ENCODE assay signal across 31 cellular contexts in the genomic region with DNA sequence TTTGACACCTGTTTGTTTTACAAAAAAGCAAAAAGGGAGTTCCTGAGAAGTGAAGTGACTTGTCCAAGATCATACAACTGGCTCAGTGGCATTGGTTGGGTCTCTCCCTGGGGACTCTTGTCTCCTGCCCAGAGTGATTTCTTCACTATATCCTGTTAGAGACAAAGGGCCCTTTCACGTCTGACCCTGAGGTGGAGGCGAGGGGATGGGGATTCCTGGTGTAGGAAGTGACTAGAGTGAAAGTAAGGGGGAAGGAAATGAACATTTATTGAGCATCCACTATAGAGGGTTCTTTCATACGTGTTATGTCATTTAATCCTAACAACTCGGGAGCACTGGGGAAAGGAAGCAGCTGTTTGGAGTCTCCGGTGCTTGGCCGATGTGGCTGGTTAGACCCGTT. TPM values are rescaled to one million over a fixed set of nuclear protein-coding genes. Genes with fewer than 3 reads are reported as not detected.
"Had no signal": no experiment of that assay in that cellular context is flagged by ENCODE, and none has a peak within 500 bp of the region (broad histone marks: within the 10 kb centered on the region; RNA-seq: fewer than 3 reads in every experiment).

No MANE protein-coding gene starts in this region.

- H3K4me3 Mint-ChIP-seq: activated naive CD4-positive, alpha-beta T cell treated with anti-CD3 and anti-CD28 coated beads for 36 hours; activated naive CD8-positive, alpha-beta T cell treated with anti-CD3 and anti-CD28 coated beads for 36 hours; activated T-helper 1 cell treated with anti-CD3 and anti-CD28 coated beads, Interleukin-12 subunit alpha, Interleukin-12 subunit beta, Interleukin-2, Interleukin-4 antibody, amounts not matched to agents 30 ng/mL and 10 ng/mL and 1 ng/mL, durations not matched to agents 14 hours and 24 hours and 36 hours; endodermal cell; immature natural killer cell; natural killer cell treated with Interleukin-12 subunit alpha and Interleukin-12 subunit beta and Interleukin-15 and Interleukin-18, amount 100 ng/mL, for 72 hours; stimulated activated effector memory CD8-positive, alpha-beta T cell treated with anti-CD3 and anti-CD28 coated beads, Interleukin-12 subunit alpha, Interleukin-12 subunit beta, amount 100 ng/mL, for 72 hours; stimulated activated naive CD8-positive, alpha-beta T cell treated with anti-CD3 and anti-CD28 coated beads, Interleukin-15, amount 100 ng/mL, for 72 hours; T-helper 2 cell treated with Interferon-gamma antibody and Interleukin-4, amounts not matched to agents 5 μg/mL and 100 μg/mL, for 36 hours had no signal

- H3K4me3 ChIP-seq: adrenal gland, esophagus muscularis mucosa, heart left ventricle, right lobe of liver, skin epidermis, upper lobe of left lung, vagina had no signal

- ATAC-seq: foreskin keratinocyte; natural killer cell treated with Interleukin-12 subunit alpha and Interleukin-12 subunit beta and Interleukin-15 and Interleukin-18, amount 100 ng/mL, for 72 hours; stimulated activated effector memory CD8-positive, alpha-beta T cell treated with anti-CD3 and anti-CD28 coated beads, Interleukin-12 subunit alpha, Interleukin-12 subunit beta, amount 100 ng/mL, for 72 hours; stimulated activated naive CD8-positive, alpha-beta T cell treated with anti-CD3 and anti-CD28 coated beads, Interleukin-15, amount 100 ng/mL, for 72 hours had no signal

- DNase-seq: activated CD4-positive, alpha-beta T cell treated with anti-CD3 and anti-CD28 coated beads for 4 hours; activated CD4-positive, alpha-beta T cell treated with anti-CD3 and anti-CD28 coated beads, Interleukin-2, amount 50 U/mL, for 48 hours; activated CD8-positive, alpha-beta memory T cell treated with anti-CD3 and anti-CD28 coated beads for 24 hours; activated effector memory CD4-positive, alpha-beta T cell treated with anti-CD3 and anti-CD28 coated beads, Interleukin-2, amount 50 U/mL, for 16 hours; activated naive CD4-positive, alpha-beta T cell treated with anti-CD3 and anti-CD28 coated beads for 36 hours; activated naive CD8-positive, alpha-beta T cell treated with anti-CD3 and anti-CD28 coated beads for 36 hours; adrenal gland; aorta; brain microvascular endothelial cell; caudate nucleus; cortex of kidney; endodermal cell; foreskin keratinocyte; heart left ventricle; hypothalamus; immature natural killer cell; mesendoderm; right lobe of liver; stimulated activated CD4-positive, alpha-beta T cell treated with anti-CD3 and anti-CD28 coated beads, Interleukin-4, amount 100 ng/mL, for 24 hours; stimulated activated naive CD8-positive, alpha-beta T cell treated with anti-CD3 and anti-CD28 coated beads, Interleukin-15, amount 100 ng/mL, for 72 hours; substantia nigra; upper lobe of left lung had no signal

- H3K9me3 Mint-ChIP-seq: activated naive CD4-positive, alpha-beta T cell treated with anti-CD3 and anti-CD28 coated beads for 36 hours; activated naive CD8-positive, alpha-beta T cell treated with anti-CD3 and anti-CD28 coated beads for 36 hours; activated T-helper 1 cell treated with anti-CD3 and anti-CD28 coated beads, Interleukin-12 subunit alpha, Interleukin-12 subunit beta, Interleukin-2, Interleukin-4 antibody, amounts not matched to agents 30 ng/mL and 10 ng/mL and 1 ng/mL, durations not matched to agents 14 hours and 24 hours and 36 hours; endodermal cell; immature natural killer cell; natural killer cell treated with Interleukin-12 subunit alpha and Interleukin-12 subunit beta and Interleukin-15 and Interleukin-18, amount 100 ng/mL, for 72 hours; stimulated activated effector memory CD8-positive, alpha-beta T cell treated with anti-CD3 and anti-CD28 coated beads, Interleukin-12 subunit alpha, Interleukin-12 subunit beta, amount 100 ng/mL, for 72 hours; stimulated activated naive CD8-positive, alpha-beta T cell treated with anti-CD3 and anti-CD28 coated beads, Interleukin-15, amount 100 ng/mL, for 72 hours; T-helper 2 cell treated with Interferon-gamma antibody and Interleukin-4, amounts not matched to agents 5 μg/mL and 100 μg/mL, for 36 hours had no signal

- H3K36me3 Mint-ChIP-seq: activated naive CD8-positive, alpha-beta T cell treated with anti-CD3 and anti-CD28 coated beads for 36 hours; immature natural killer cell; natural killer cell treated with Interleukin-12 subunit alpha and Interleukin-12 subunit beta and Interleukin-15 and Interleukin-18, amount 100 ng/mL, for 72 hours; stimulated activated effector memory CD8-positive, alpha-beta T cell treated with anti-CD3 and anti-CD28 coated beads, Interleukin-12 subunit alpha, Interleukin-12 subunit beta, amount 100 ng/mL, for 72 hours had no signal

- H3K4me1 Mint-ChIP-seq: immature natural killer cell had no signal

- H3K27ac Mint-ChIP-seq: activated naive CD4-positive, alpha-beta T cell treated with anti-CD3 and anti-CD28 coated beads for 36 hours; activated naive CD8-positive, alpha-beta T cell treated with anti-CD3 and anti-CD28 coated beads for 36 hours; activated T-helper 1 cell treated with anti-CD3 and anti-CD28 coated beads, Interleukin-12 subunit alpha, Interleukin-12 subunit beta, Interleukin-2, Interleukin-4 antibody, amounts not matched to agents 30 ng/mL and 10 ng/mL and 1 ng/mL, durations not matched to agents 14 hours and 24 hours and 36 hours; endodermal cell; immature natural killer cell; natural killer cell treated with Interleukin-12 subunit alpha and Interleukin-12 subunit beta and Interleukin-15 and Interleukin-18, amount 100 ng/mL, for 72 hours; stimulated activated effector memory CD8-positive, alpha-beta T cell treated with anti-CD3 and anti-CD28 coated beads, Interleukin-12 subunit alpha, Interleukin-12 subunit beta, amount 100 ng/mL, for 72 hours; stimulated activated naive CD8-positive, alpha-beta T cell treated with anti-CD3 and anti-CD28 coated beads, Interleukin-15, amount 100 ng/mL, for 72 hours; T-helper 2 cell treated with Interferon-gamma antibody and Interleukin-4, amounts not matched to agents 5 μg/mL and 100 μg/mL, for 36 hours had no signal

RNA-seq across cellular contexts. Expression of a gene that starts 9.0 kb away (rescaled TPM):
- total RNA-seq: activated naive CD4-positive, alpha-beta T cell treated with anti-CD3 and anti-CD28 coated beads for 36 hours; activated T-helper 1 cell treated with anti-CD3 and anti-CD28 coated beads, Interleukin-12 subunit alpha, Interleukin-12 subunit beta, Interleukin-2, Interleukin-4 antibody, amounts not matched to agents 30 ng/mL and 10 ng/mL and 1 ng/mL, durations not matched to agents 14 hours and 24 hours and 36 hours had no signal

RNA-seq across cellular contexts. Expression of a gene that starts 53.4 kb away (rescaled TPM):
- total RNA-seq: activated naive CD4-positive, alpha-beta T cell treated with anti-CD3 and anti-CD28 coated beads for 36 hours; activated naive CD8-positive, alpha-beta T cell treated with anti-CD3 and anti-CD28 coated beads for 36 hours; activated T-helper 1 cell treated with anti-CD3 and anti-CD28 coated beads, Interleukin-12 subunit alpha, Interleukin-12 subunit beta, Interleukin-2, Interleukin-4 antibody, amounts not matched to agents 30 ng/mL and 10 ng/mL and 1 ng/mL, durations not matched to agents 14 hours and 24 hours and 36 hours; foreskin keratinocyte; kidney epithelial cell; mononuclear cell; vagina had no signal
- polyA plus RNA-seq: foreskin keratinocyte had no signal
